In the genomic region with DNA sequence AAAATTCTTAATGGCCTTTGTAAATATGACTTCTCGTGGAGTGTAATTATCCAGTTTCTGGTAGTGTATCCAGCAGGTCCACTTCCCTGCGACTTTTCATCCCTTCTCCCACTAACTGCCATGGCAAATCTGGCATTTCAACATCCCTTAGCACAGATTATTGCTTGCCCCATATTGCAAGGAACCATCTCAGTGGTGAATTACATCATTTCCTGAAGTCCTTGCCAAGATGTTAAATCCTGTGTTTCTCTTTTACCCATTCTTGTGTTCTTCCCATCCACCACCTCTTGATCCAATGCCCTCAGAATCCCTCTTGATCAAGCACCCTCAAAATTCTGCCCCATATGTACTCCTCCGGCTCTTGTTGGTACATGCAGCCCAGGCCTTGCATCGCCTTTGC, we compare ENCODE assay signal across 12 cellular contexts.
"Had no signal": no experiment of that assay in that cellular context is flagged by ENCODE, and none has a peak within 500 bp of the region (broad histone marks: within the 10 kb centered on the region; RNA-seq: fewer than 3 reads in every experiment).

No MANE protein-coding gene starts in this region.

- H2AFZ ChIP-seq: parathyroid adenoma had no signal

- H3K27ac ChIP-seq: dorsolateral prefrontal cortex, parathyroid adenoma, VCaP had no signal

- ATAC-seq: activated CD4-positive, alpha-beta T cell treated with anti-CD3 and anti-CD28 coated beads for 36 hours; activated CD8-positive, alpha-beta T cell treated with anti-CD3 and anti-CD28 coated beads, Interleukin-2, amount 10 ng/mL, durations not matched to agents 7 days and 5 days; esophagus mucosa had no signal

- H3K9ac ChIP-seq: parathyroid adenoma had no signal

- DNase-seq: activated CD4-positive, alpha-beta T cell treated with anti-CD3 and anti-CD28 coated beads for 36 hours; activated CD8-positive, alpha-beta memory T cell treated with anti-CD3 and anti-CD28 coated beads, Interleukin-2, amount 50 U/mL, for 48 hours; activated CD8-positive, alpha-beta T cell treated with anti-CD3 and anti-CD28 coated beads, Interleukin-2, amount 10 ng/mL, durations not matched to agents 7 days and 5 days; activated naive CD4-positive, alpha-beta T cell treated with Interleukin-2 at 50 U/mL for 16 hours; mesendoderm; stimulated activated CD4-positive, alpha-beta T cell treated with anti-CD3 and anti-CD28 coated beads, Interleukin-15, amount 100 ng/mL, for 24 hours; stimulated activated CD4-positive, alpha-beta T cell treated with anti-CD3 and anti-CD28 coated beads, Interleukin-4, amount 100 ng/mL, for 4 hours; stimulated activated naive CD8-positive, alpha-beta T cell treated with anti-CD3 and anti-CD28 coated beads, Interleukin-15, amount 100 ng/mL, for 72 hours had no signal

- H3K4me3 ChIP-seq: dorsolateral prefrontal cortex had no signal

- H3K79me2 ChIP-seq: parathyroid adenoma had no signal
